Comparison of ENCODE assay signal across 1 cellular context in the genomic region with DNA sequence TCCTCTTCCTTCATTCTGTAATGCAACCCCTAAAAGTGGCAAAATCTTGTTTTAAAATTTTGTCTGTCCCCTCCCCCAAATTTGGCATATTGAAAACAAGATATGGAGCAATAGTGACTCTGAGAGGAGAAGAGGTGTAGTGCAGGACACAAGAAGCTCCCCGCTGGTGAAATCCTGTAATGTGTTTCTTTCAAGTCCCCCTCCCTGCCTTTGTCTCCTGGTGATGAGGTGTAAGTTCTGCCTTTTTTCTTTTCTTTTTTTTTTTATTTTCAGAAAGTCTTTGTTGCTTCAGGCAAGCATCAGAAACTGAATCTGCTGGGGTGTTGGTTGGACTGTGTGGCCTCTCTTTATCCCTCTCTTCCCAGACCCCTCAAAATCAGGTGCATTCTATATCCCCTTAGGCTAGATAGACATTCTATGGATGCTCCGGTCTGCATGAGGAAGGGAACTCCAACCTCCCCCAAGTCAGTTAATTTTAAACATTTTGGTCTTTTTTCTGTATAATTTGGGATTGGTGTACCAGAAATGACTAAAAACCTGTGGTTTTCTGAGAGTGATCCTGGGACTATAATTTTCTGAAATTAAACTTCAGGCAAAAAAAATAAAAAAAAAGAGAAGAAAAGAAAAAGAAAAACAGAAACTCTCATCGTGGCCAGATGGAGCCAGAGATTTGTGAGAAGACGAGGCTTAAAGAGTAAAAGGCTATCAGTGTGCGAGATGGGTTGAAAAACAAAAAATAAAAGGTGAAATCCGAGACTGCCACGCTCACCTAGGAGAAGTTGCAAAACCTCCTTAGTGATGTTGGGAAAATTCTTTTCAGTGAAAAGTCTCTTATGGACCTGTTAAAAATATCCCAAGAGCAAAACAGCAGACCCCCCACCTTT.
A peak's percentile ranks its signal among the peaks of the same experiment; 100 is the strongest.
TF ChIP-seq lines count a peak whose summit lies in the region.

No MANE protein-coding gene starts in this region.

TF ChIP-seq in HepG2, 621 proteins besides CTCF, POLR2A, EP300 and RAD21 (continues in another document):
- TF ChIP-seq, protein P1, sequence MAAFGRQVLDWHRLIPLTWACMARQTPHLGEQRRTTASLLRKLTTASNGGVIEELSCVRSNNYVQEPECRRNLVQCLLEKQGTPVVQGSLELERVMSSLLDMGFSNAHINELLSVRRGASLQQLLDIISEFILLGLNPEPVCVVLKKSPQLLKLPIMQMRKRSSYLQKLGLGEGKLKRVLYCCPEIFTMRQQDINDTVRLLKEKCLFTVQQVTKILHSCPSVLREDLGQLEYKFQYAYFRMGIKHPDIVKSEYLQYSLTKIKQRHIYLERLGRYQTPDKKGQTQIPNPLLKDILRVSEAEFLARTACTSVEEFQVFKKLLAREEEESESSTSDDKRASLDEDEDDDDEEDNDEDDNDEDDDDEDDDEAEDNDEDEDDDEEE (CRISPR knock-in tag; IDR thresholded peaks at IDR 0.05): no peak
- no peak for TF ChIP-seq SP4 (CRISPR knock-in tag; IDR thresholded peaks at IDR 0.05)
- TF ChIP-seq, protein P2, sequence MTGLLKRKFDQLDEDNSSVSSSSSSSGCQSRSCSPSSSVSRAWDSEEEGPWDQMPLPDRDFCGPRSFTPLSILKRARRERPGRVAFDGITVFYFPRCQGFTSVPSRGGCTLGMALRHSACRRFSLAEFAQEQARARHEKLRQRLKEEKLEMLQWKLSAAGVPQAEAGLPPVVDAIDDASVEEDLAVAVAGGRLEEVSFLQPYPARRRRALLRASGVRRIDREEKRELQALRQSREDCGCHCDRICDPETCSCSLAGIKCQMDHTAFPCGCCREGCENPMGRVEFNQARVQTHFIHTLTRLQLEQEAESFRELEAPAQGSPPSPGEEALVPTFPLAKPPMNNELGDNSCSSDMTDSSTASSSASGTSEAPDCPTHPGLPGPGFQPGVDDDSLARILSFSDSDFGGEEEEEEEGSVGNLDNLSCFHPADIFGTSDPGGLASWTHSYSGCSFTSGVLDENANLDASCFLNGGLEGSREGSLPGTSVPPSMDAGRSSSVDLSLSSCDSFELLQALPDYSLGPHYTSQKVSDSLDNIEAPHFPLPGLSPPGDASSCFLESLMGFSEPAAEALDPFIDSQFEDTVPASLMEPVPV (CRISPR knock-in tag; IDR thresholded peaks at IDR 0.05): no peak
- TF ChIP-seq ZNF605 (CRISPR knock-in tag; IDR thresholded peaks at IDR 0.05): no peak
- TF ChIP-seq ZNF484 (CRISPR knock-in tag; IDR thresholded peaks at IDR 0.05; ENCODE audit: borderline replicate concordance, low read depth): no peak
- TF ChIP-seq, protein P3, sequence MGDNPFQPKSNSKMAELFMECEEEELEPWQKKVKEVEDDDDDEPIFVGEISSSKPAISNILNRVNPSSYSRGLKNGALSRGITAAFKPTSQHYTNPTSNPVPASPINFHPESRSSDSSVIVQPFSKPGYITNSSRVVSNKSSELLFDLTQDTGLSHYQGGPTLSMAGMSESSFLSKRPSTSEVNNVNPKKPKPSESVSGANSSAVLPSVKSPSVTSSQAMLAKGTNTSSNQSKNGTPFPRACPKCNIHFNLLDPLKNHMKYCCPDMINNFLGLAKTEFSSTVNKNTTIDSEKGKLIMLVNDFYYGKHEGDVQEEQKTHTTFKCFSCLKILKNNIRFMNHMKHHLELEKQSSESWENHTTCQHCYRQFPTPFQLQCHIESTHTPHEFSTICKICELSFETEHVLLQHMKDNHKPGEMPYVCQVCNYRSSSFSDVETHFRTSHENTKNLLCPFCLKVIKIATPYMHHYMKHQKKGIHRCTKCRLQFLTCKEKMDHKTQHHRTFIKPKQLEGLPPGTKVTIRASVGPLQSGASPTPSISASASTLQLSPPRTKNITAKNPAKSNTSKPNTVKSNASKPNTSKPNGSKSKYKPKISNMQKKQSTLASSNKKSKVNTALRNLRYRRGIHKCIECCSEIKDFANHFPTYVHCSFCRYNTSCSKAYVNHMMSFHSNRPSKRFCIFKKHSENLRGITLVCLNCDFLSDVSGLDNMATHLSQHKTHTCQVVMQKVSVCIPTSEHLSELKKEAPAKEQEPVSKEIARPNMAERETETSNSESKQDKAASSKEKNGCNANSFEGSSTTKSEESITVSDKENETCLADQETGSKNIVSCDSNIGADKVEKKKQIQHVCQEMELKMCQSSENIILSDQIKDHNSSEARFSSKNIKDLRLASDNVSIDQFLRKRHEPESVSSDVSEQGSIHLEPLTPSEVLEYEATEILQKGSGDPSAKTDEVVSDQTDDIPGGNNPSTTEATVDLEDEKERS (CRISPR knock-in tag; IDR thresholded peaks at IDR 0.05): no peak
- TF ChIP-seq, protein P4, sequence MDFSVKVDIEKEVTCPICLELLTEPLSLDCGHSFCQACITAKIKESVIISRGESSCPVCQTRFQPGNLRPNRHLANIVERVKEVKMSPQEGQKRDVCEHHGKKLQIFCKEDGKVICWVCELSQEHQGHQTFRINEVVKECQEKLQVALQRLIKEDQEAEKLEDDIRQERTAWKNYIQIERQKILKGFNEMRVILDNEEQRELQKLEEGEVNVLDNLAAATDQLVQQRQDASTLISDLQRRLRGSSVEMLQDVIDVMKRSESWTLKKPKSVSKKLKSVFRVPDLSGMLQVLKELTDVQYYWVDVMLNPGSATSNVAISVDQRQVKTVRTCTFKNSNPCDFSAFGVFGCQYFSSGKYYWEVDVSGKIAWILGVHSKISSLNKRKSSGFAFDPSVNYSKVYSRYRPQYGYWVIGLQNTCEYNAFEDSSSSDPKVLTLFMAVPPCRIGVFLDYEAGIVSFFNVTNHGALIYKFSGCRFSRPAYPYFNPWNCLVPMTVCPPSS (IDR thresholded peaks at IDR 0.05): no peak
- 0 out of 2 replicates have a peak, but pooled peaks have one; percentile 16 for TF ChIP-seq ZFP82 (CRISPR knock-in tag; IDR thresholded peaks at IDR 0.05; ENCODE audit: borderline replicate concordance)
- no peak for TF ChIP-seq CC2D1A (CRISPR knock-in tag; IDR thresholded peaks at IDR 0.05)
- no peak for TF ChIP-seq ZNF878 (CRISPR knock-in tag; IDR thresholded peaks at IDR 0.05)
- TF ChIP-seq, protein P5, sequence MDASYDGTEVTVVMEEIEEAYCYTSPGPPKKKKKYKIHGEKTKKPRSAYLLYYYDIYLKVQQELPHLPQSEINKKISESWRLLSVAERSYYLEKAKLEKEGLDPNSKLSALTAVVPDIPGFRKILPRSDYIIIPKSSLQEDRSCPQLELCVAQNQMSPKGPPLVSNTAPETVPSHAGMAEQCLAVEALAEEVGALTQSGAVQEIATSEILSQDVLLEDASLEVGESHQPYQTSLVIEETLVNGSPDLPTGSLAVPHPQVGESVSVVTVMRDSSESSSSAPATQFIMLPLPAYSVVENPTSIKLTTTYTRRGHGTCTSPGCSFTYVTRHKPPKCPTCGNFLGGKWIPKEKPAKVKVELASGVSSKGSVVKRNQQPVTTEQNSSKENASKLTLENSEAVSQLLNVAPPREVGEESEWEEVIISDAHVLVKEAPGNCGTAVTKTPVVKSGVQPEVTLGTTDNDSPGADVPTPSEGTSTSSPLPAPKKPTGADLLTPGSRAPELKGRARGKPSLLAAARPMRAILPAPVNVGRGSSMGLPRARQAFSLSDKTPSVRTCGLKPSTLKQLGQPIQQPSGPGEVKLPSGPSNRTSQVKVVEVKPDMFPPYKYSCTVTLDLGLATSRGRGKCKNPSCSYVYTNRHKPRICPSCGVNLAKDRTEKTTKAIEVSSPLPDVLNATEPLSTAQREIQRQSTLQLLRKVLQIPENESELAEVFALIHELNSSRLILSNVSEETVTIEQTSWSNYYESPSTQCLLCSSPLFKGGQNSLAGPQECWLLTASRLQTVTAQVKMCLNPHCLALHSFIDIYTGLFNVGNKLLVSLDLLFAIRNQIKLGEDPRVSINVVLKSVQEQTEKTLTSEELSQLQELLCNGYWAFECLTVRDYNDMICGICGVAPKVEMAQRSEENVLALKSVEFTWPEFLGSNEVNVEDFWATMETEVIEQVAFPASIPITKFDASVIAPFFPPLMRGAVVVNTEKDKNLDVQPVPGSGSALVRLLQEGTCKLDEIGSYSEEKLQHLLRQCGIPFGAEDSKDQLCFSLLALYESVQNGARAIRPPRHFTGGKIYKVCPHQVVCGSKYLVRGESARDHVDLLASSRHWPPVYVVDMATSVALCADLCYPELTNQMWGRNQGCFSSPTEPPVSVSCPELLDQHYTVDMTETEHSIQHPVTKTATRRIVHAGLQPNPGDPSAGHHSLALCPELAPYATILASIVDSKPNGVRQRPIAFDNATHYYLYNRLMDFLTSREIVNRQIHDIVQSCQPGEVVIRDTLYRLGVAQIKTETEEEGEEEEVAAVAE (CRISPR knock-in tag; IDR thresholded peaks at IDR 0.05; ENCODE audit: borderline replicate concordance): no peak
- no peak for TF ChIP-seq ASH2L (IDR thresholded peaks at IDR 0.05; ENCODE audit: insufficient read length, low read depth, low read length)
- TF ChIP-seq, protein P6, sequence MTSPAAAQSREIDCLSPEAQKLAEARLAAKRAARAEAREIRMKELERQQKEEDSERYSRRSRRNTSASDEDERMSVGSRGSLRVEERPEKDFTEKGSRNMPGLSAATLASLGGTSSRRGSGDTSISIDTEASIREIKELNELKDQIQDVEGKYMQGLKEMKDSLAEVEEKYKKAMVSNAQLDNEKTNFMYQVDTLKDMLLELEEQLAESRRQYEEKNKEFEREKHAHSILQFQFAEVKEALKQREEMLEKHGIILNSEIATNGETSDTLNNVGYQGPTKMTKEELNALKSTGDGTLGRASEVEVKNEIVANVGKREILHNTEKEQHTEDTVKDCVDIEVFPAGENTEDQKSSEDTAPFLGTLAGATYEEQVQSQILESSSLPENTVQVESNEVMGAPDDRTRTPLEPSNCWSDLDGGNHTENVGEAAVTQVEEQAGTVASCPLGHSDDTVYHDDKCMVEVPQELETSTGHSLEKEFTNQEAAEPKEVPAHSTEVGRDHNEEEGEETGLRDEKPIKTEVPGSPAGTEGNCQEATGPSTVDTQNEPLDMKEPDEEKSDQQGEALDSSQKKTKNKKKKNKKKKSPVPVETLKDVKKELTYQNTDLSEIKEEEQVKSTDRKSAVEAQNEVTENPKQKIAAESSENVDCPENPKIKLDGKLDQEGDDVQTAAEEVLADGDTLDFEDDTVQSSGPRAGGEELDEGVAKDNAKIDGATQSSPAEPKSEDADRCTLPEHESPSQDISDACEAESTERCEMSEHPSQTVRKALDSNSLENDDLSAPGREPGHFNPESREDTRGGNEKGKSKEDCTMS (CRISPR knock-in tag; conservative IDR thresholded peaks at IDR 0.05): no peak
- peak; percentile 96 for TF ChIP-seq SMC3 (IDR thresholded peaks at IDR 0.05; ENCODE audit: low read length)
- TF ChIP-seq, protein P7, sequence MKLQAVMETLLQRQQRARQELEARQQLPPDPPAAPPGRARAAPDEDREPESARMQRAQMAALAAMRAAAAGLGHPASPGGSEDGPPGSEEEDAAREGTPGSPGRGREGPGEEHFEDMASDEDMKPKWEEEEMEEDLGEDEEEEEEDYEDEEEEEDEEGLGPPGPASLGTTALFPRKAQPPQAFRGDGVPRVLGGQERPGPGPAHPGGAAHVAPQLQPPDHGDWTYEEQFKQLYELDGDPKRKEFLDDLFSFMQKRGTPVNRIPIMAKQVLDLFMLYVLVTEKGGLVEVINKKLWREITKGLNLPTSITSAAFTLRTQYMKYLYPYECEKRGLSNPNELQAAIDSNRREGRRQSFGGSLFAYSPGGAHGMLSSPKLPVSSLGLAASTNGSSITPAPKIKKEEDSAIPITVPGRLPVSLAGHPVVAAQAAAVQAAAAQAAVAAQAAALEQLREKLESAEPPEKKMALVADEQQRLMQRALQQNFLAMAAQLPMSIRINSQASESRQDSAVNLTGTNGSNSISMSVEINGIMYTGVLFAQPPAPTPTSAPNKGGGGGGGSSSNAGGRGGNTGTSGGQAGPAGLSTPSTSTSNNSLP (IDR thresholded peaks at IDR 0.05; ENCODE audit: low read depth, low read length): peak; percentile 11; the same call in 1 of the 2 replicates
- TF ChIP-seq PTBP1 (IDR thresholded peaks at IDR 0.05; ENCODE audit: low read depth, low read length, poor library complexity, severe bottlenecking): no peak
- TF ChIP-seq CCDC6 (CRISPR knock-in tag; IDR thresholded peaks at IDR 0.05): no peak
- no peak for TF ChIP-seq ZFP36L1 (CRISPR knock-in tag; IDR thresholded peaks at IDR 0.05)
- TF ChIP-seq, protein P8, sequence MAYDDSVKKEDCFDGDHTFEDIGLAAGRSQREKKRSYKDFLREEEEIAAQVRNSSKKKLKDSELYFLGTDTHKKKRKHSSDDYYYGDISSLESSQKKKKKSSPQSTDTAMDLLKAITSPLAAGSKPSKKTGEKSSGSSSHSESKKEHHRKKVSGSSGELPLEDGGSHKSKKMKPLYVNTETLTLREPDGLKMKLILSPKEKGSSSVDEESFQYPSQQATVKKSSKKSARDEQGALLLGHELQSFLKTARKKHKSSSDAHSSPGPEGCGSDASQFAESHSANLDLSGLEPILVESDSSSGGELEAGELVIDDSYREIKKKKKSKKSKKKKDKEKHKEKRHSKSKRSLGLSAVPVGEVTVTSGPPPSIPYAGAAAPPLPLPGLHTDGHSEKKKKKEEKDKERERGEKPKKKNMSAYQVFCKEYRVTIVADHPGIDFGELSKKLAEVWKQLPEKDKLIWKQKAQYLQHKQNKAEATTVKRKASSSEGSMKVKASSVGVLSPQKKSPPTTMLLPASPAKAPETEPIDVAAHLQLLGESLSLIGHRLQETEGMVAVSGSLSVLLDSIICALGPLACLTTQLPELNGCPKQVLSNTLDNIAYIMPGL (CRISPR knock-in tag; IDR thresholded peaks at IDR 0.05; ENCODE audit: borderline replicate concordance in 1 of 2, low read depth in 1 of 2): 0 out of 4 replicates have a peak, but pooled peaks of 1 of the 2 experiments have one; percentile 22
- TF ChIP-seq, protein P9, sequence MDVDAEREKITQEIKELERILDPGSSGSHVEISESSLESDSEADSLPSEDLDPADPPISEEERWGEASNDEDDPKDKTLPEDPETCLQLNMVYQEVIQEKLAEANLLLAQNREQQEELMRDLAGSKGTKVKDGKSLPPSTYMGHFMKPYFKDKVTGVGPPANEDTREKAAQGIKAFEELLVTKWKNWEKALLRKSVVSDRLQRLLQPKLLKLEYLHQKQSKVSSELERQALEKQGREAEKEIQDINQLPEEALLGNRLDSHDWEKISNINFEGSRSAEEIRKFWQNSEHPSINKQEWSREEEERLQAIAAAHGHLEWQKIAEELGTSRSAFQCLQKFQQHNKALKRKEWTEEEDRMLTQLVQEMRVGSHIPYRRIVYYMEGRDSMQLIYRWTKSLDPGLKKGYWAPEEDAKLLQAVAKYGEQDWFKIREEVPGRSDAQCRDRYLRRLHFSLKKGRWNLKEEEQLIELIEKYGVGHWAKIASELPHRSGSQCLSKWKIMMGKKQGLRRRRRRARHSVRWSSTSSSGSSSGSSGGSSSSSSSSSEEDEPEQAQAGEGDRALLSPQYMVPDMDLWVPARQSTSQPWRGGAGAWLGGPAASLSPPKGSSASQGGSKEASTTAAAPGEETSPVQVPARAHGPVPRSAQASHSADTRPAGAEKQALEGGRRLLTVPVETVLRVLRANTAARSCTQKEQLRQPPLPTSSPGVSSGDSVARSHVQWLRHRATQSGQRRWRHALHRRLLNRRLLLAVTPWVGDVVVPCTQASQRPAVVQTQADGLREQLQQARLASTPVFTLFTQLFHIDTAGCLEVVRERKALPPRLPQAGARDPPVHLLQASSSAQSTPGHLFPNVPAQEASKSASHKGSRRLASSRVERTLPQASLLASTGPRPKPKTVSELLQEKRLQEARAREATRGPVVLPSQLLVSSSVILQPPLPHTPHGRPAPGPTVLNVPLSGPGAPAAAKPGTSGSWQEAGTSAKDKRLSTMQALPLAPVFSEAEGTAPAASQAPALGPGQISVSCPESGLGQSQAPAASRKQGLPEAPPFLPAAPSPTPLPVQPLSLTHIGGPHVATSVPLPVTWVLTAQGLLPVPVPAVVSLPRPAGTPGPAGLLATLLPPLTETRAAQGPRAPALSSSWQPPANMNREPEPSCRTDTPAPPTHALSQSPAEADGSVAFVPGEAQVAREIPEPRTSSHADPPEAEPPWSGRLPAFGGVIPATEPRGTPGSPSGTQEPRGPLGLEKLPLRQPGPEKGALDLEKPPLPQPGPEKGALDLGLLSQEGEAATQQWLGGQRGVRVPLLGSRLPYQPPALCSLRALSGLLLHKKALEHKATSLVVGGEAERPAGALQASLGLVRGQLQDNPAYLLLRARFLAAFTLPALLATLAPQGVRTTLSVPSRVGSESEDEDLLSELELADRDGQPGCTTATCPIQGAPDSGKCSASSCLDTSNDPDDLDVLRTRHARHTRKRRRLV (CRISPR knock-in tag; IDR thresholded peaks at IDR 0.05): no peak
- no peak for TF ChIP-seq WIZ (CRISPR knock-in tag; IDR thresholded peaks at IDR 0.05)
